31 cellular contexts compared by ENCODE assay signal in genomic region chr7:159281573-159281972, GRCh38.
"Had no signal": no experiment of that assay in that cellular context is flagged by ENCODE, and none has a peak within 500 bp of the region (broad histone marks: within the 10 kb centered on the region; RNA-seq: fewer than 3 reads in every experiment).

No MANE protein-coding gene starts in this region.

- ATAC-seq: activated naive CD4-positive, alpha-beta T cell treated with anti-CD3 and anti-CD28 coated beads, Interleukin-2, amount 50 U/mL, for 72 hours; activated naive CD8-positive, alpha-beta T cell treated with anti-CD3 and anti-CD28 coated beads, Interleukin-2, amount 50 U/mL, for 24 hours; activated T-cell treated with anti-CD3 and anti-CD28 coated beads, Interleukin-2, amount 50 U/mL, for 4 hours; activated T-cell treated with anti-CD3 and anti-CD28 coated beads, Interleukin-2, amount 50 U/mL, for 72 hours; activated T-helper 17 cell treated with anti-CD3 and anti-CD28 coated beads, Interleukin-2, amount 50 U/mL, for 72 hours had no signal

- H3K4me1 ChIP-seq: adrenal gland, ascending aorta, breast epithelium had no signal

- H3K27me3 ChIP-seq: ascending aorta, brain microvascular endothelial cell, breast epithelium, cardiac muscle cell had no signal

- H3K9me3 ChIP-seq: adrenal gland, ascending aorta had no signal

- H3K36me3 ChIP-seq: adrenal gland, ascending aorta, brain microvascular endothelial cell, breast epithelium, cardiac muscle cell had no signal

- DNase-seq: activated effector memory CD4-positive, alpha-beta T cell treated with anti-CD3 and anti-CD28 coated beads, Interleukin-2, amount 50 U/mL, for 16 hours; activated effector memory CD4-positive, alpha-beta T cell treated with Interleukin-2 at 50 U/mL for 16 hours; activated gamma-delta T cell; activated gamma-delta T cell treated with Interleukin-2 at 50 U/mL for 16 hours; activated naive CD4-positive, alpha-beta T cell; activated naive CD4-positive, alpha-beta T cell treated with anti-CD3 and anti-CD28 coated beads for 36 hours; activated naive CD4-positive, alpha-beta T cell treated with anti-CD3 and anti-CD28 coated beads, Interleukin-2, amount 10 ng/mL, durations not matched to agents 7 days and 5 days; activated naive CD4-positive, alpha-beta T cell treated with anti-CD3 and anti-CD28 coated beads, Interleukin-2, amount 50 U/mL, for 16 hours; activated naive CD4-positive, alpha-beta T cell treated with Interleukin-2 at 50 U/mL for 16 hours; activated naive CD8-positive, alpha-beta T cell treated with anti-CD3 and anti-CD28 coated beads for 36 hours; activated naive CD8-positive, alpha-beta T cell treated with anti-CD3 and anti-CD28 coated beads, Interleukin-2, amount 10 ng/mL, durations not matched to agents 7 days and 5 days; activated naive CD8-positive, alpha-beta T cell treated with anti-CD3 and anti-CD28 coated beads, Interleukin-2, amount 50 U/mL, for 24 hours; activated T-cell treated with anti-CD3 and anti-CD28 coated beads, Interleukin-2, amount 50 U/mL, for 1 hour; activated T-cell treated with anti-CD3 and anti-CD28 coated beads, Interleukin-2, amount 50 U/mL, for 24 hours; activated T-cell treated with anti-CD3 and anti-CD28 coated beads, Interleukin-2, amount 50 U/mL, for 4 hours; activated T-cell treated with anti-CD3 and anti-CD28 coated beads, Interleukin-2, amount 50 U/mL, for 48 hours; activated T-cell treated with anti-CD3 and anti-CD28 coated beads, Interleukin-2, amount 50 U/mL, for 72 hours; adrenal gland; amniotic stem cell; amygdala; anterior cingulate cortex; aorta; brain microvascular endothelial cell; caudate nucleus; central memory CD4-positive, alpha-beta T cell; cerebellar nuclear complex had no signal

- H3K4me3 ChIP-seq: adrenal gland, ascending aorta, breast epithelium, cardiac muscle cell had no signal

- H3K27ac ChIP-seq: adrenal gland, ascending aorta, brain microvascular endothelial cell, breast epithelium, cardiac muscle cell had no signal
